Comparison of ENCODE assay signal across 14 cellular contexts in the genomic region with DNA sequence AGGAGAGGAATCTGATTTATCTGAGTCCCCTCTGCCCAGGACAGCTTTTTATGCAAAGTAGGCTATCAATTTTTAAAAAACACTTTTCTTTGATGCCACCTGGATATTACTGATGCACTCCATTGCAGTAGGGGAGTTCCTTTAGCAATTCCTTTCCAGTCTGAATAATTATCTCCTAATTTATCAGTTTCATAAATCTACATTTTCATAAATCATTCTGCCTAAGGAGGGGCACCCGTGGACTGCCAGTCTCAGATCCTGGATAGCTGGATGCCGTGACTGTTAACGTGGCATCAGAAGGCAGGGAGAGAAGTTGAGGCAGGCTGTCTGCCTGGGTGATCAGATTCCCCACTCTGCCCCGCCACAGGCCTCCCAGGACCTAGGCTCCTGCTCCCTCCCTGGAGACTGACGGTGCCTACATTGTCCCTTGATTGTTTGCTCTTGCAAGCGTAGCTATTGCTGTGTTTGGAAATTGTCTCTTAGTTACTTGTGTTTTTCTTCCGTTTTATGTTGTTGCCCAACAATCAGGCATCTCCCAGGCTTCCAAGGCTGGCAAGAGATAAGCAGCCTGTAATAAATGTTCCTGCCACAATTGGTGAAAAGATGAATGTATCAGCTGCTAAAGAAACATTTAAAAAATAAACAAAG.
DNase-seq lines count a peak whose midpoint lies in the region; ATAC-seq and TF ChIP-seq lines count a peak whose summit lies in the region.
"Had no signal": no experiment of that assay in that cellular context is flagged by ENCODE, and none has a peak within 500 bp of the region (broad histone marks: within the 10 kb centered on the region; RNA-seq: fewer than 3 reads in every experiment).

No MANE protein-coding gene starts in this region.

- no peak overlapping the region for H3K9ac ChIP-seq in PC-3 (ENCODE audit: low read length)

- peaks cover 8 to 28% (median 11%) of the 10 kb centered on the region in 3 donors for H3K36me3 Mint-ChIP-seq in CD8-positive, alpha-beta memory T cell

- H3K4me1 Mint-ChIP-seq in CD8-positive, alpha-beta memory T cell: no peaks in the 10 kb centered on the region

- no peak overlapping the region for H3K4me3 Mint-ChIP-seq in CD8-positive, alpha-beta memory T cell
- H3K4me3 Mint-ChIP-seq: CD4-positive, CD25-positive, alpha-beta regulatory T cell had no signal

- no peaks in the 10 kb centered on the region for H3K9me2 ChIP-seq in PC-3 (replicated peaks; ENCODE audit: low read length)

- peak overlapping the region in 2 of 8 donors; percentile 43 to 95 for H3K27ac Mint-ChIP-seq in CD8-positive, alpha-beta memory T cell
- H3K27ac Mint-ChIP-seq: CD4-positive, CD25-positive, alpha-beta regulatory T cell had no signal

- intact Hi-C loops in mucosa of descending colon (cut with DNase I, micrococcal nuclease): no loop called here
- intact Hi-C loops in PC-3 (cut with micrococcal nuclease): no loop called here

- H3K4me2 ChIP-seq in PC-3 (ENCODE audit: low read length): no peak overlapping the region

- H3K36me3 ChIP-seq in BE2C: no peaks in the 10 kb centered on the region
- H3K36me3 ChIP-seq in mucosa of descending colon (ENCODE audit: low read depth): no peaks in the 10 kb centered on the region
- no peaks in the 10 kb centered on the region for H3K36me3 ChIP-seq in PC-3 (ENCODE audit: low read depth, low read length)
- no peaks in the 10 kb centered on the region for H3K36me3 ChIP-seq in CD8-positive, alpha-beta memory T cell (ENCODE audit: insufficient read depth, low read length)

- DNase-seq in BE2C: peak; percentile 21
- DNase-seq in NCI-H2171 treated with DMSO at 0.1 percent for 48 hours (lab: John Stamatoyannopoulos, UW): peak; percentile 46
- DNase-seq in fibroblast of peridontal ligament (ENCODE audit: extremely low read depth): peak; percentile 76
- peak in 2 of 3 donors; percentile 33 to 57 for DNase-seq in mucosa of descending colon
- no peak for DNase-seq in PC-3
- DNase-seq in CD8-positive, alpha-beta memory T cell: no peak
- DNase-seq in activated gamma-delta T cell (lab: John Stamatoyannopoulos, UW): no peak
- DNase-seq: CD4-positive, CD25-positive, alpha-beta regulatory T cell; kidney; MM.1S; occipital lobe; substantia nigra had no signal

- TF ChIP-seq CTCF in BE2C (IDR thresholded peaks at IDR 0.05; ENCODE audit: low read depth, low read length) (no peak), mucosa of descending colon (IDR thresholded peaks at IDR 0.05) (no peak), PC-3 (conservative IDR thresholded peaks at IDR 0.05; ENCODE audit: low read depth, low read length) (no peak)

- H3K4me1 ChIP-seq in BE2C (peaks cover 8% of the 10 kb centered on the region; the same call in 1 of the 2 replicates), mucosa of descending colon (ENCODE audit: low read depth) (peaks cover 44% of the 10 kb centered on the region), PC-3 (ENCODE audit: insufficient read depth, low read length) (no peaks in the 10 kb centered on the region)
- H3K4me1 ChIP-seq in CD8-positive, alpha-beta memory T cell (ENCODE audit: insufficient read depth, low read length): no peaks in the 10 kb centered on the region

- CTCF ChIA-PET in PC-3 (lab: Charles Lee): no interaction called here
- CTCF ChIA-PET in CD8-positive, alpha-beta memory T cell (lab: Charles Lee): no interaction called here

- H3K27me3 ChIP-seq in BE2C (no peaks in the 10 kb centered on the region), PC-3 (ENCODE audit: low read length) (no peaks in the 10 kb centered on the region)
- no peaks in the 10 kb centered on the region for H3K27me3 ChIP-seq in CD8-positive, alpha-beta memory T cell (ENCODE audit: insufficient read depth, low read length, poor library complexity, severe bottlenecking)

- no peak overlapping the region for H2AFZ ChIP-seq in PC-3 (ENCODE audit: low read length)

- no peaks in the 10 kb centered on the region for H4K20me1 ChIP-seq in PC-3 (ENCODE audit: low read length)

- H3K27me3 Mint-ChIP-seq in CD8-positive, alpha-beta memory T cell: no peaks in the 10 kb centered on the region
- H3K27me3 Mint-ChIP-seq: CD4-positive, CD25-positive, alpha-beta regulatory T cell had no signal

- H3F3A ChIP-seq in PC-3 (ENCODE audit: low read length, unreplicated experiment): no peaks in the 10 kb centered on the region

- no TSS peak for BruUV-seq in PC-3 (replicated peaks; lab: Mats Ljungman, UMichigan)

- H3K79me2 ChIP-seq in PC-3 (ENCODE audit: low read length): no peaks in the 10 kb centered on the region

- no peak overlapping the region for H3K27ac ChIP-seq in PC-3 (ENCODE audit: low read length)
- no peak overlapping the region for H3K27ac ChIP-seq in CD8-positive, alpha-beta memory T cell (ENCODE audit: low read depth, low read length)

- peak; percentile 80 for ATAC-seq in mucosa of descending colon
- no peak for ATAC-seq in PC-3
- ATAC-seq in GM19351 (IDR thresholded peaks at IDR 0.05; ENCODE audit: unreplicated experiment): no peak
- ATAC-seq: HCT116 had no signal

- H3K9me3 Mint-ChIP-seq in CD8-positive, alpha-beta memory T cell: no peaks in the 10 kb centered on the region

- no peak overlapping the region for H3K4me3 ChIP-seq in BE2C (ENCODE audit: low read depth, low read length)
- H3K4me3 ChIP-seq in mucosa of descending colon: no peak overlapping the region
- no peak overlapping the region for H3K4me3 ChIP-seq in PC-3 (ENCODE audit: low read length)
- no peak overlapping the region for H3K4me3 ChIP-seq in CD8-positive, alpha-beta memory T cell (ENCODE audit: low read length)

- H3K9me3 ChIP-seq in BE2C (no peaks in the 10 kb centered on the region), mucosa of descending colon (no peaks in the 10 kb centered on the region), PC-3 (ENCODE audit: low read length) (no peaks in the 10 kb centered on the region)
- no peaks in the 10 kb centered on the region for H3K9me3 ChIP-seq in CD8-positive, alpha-beta memory T cell (ENCODE audit: low read length)

- POLR2A ChIA-PET in PC-3 (lab: Charles Lee; ENCODE audit: unreplicated experiment): no interaction called here
- POLR2A ChIA-PET in CD8-positive, alpha-beta memory T cell (lab: Charles Lee): no interaction called here

Comparison
In these comparisons a context has a peak if more than half of its experiments do, and no peak if none do; other contexts are left out.
1. DNase-seq: peak in BE2C (single experiment), NCI-H2171 treated with DMSO at 0.1 percent for 48 hours (single experiment), fibroblast of peridontal ligament (single experiment) and mucosa of descending colon (2 of 3); none in PC-3 (single experiment), CD8-positive, alpha-beta memory T cell (0 of 5) and activated gamma-delta T cell (single experiment).